ENCODE assay signal across 16 cellular contexts in genomic region chr10:34802692-34803091, GRCh38. TPM values are rescaled to one million over a fixed set of nuclear protein-coding genes. Genes with fewer than 3 reads are reported as not detected.
A peak's percentile ranks its signal among the peaks of the same experiment; 100 is the strongest.
DNase-seq lines count a peak whose midpoint lies in the region; ATAC-seq and TF ChIP-seq lines count a peak whose summit lies in the region.
"Had no signal": no experiment of that assay in that cellular context is flagged by ENCODE, and none has a peak within 500 bp of the region (broad histone marks: within the 10 kb centered on the region; RNA-seq: fewer than 3 reads in every experiment).

No MANE protein-coding gene starts in this region.

- peak; percentile 56 for ATAC-seq in WTC11
- no peak for ATAC-seq in GM19463 (IDR thresholded peaks at IDR 0.05; ENCODE audit: unreplicated experiment)
- no peak for ATAC-seq in GM18517 (IDR thresholded peaks at IDR 0.05; ENCODE audit: unreplicated experiment)

- POLR2A ChIA-PET in WTC11 (lab: Charles Lee): interaction anchor here (0.6 to 1.1 kb wide), 3 partner anchors 12 to 254 kb away, joined by 3 to 4 read pairs (median 3); partner anchors contain the start of gene PARD3

- no peak for TF ChIP-seq CTCF in WTC11 (IDR thresholded peaks at IDR 0.05)

- no peaks in the 10 kb centered on the region for H3K27me3 Mint-ChIP-seq in WTC11 (ENCODE audit: low read depth)

- no peaks in the 10 kb centered on the region for H3K9me3 Mint-ChIP-seq in WTC11

- DNase-seq in COLO668 (lab: John Stamatoyannopoulos, UW; ENCODE audit: unreplicated experiment) (peak; percentile 8), NCI-H146 (lab: John Stamatoyannopoulos, UW) (peak; percentile 92), WTC11 (ENCODE audit: low spot score) (no peak), islet precursor cell (peak; percentile 66), caudate nucleus (lab: John Stamatoyannopoulos, UW) (no peak)
- no peak for DNase-seq in stimulated activated naive CD4-positive, alpha-beta T cell (lab: John Stamatoyannopoulos, UW)
- DNase-seq: CD4-positive, alpha-beta memory T cell; DND-41; GOT3; MV-4-11; NCI-H2029; NCI-H2171 treated with DMSO at 0.1 percent for 48 hours; SIG-M5 had no signal

- CTCF ChIA-PET in WTC11 (lab: Charles Lee): interaction anchor here (0.8 to 1.4 kb wide), 3 partner anchors 10 to 70 kb away, joined by 3 to 10 read pairs (median 3); no protein-coding TSS in a partner anchor

- H3K4me1 Mint-ChIP-seq in WTC11: peaks cover 34% of the 10 kb centered on the region
- H3K4me1 Mint-ChIP-seq: CD4-positive, alpha-beta memory T cell had no signal

- no peak overlapping the region for H3K27ac ChIP-seq in caudate nucleus (ENCODE audit: low read depth, low read length)
- H3K27ac ChIP-seq: 22Rv1 had no signal

- H3K36me3 Mint-ChIP-seq in WTC11: peaks cover 1% of the 10 kb centered on the region
- H3K36me3 Mint-ChIP-seq: CD4-positive, alpha-beta memory T cell had no signal

- no peak overlapping the region for H3K4me3 Mint-ChIP-seq in WTC11
- H3K4me3 Mint-ChIP-seq: CD4-positive, alpha-beta memory T cell had no signal

- H3K27ac Mint-ChIP-seq in WTC11: peak overlapping the region; percentile 10
- H3K27ac Mint-ChIP-seq: CD4-positive, alpha-beta memory T cell had no signal

TF ChIP-seq in WTC11, 78 proteins besides CTCF, POLR2A, EP300 and RAD21:
- TF ChIP-seq JAZF1 (CRISPR knock-in tag; IDR thresholded peaks at IDR 0.05) (no peak), ZBTB43 (CRISPR knock-in tag; IDR thresholded peaks at IDR 0.05) (no peak)
TF ChIP-seq in WTC11: peak in this region for 0.

RNA-seq across cellular contexts. Expression of gene PARD3, which starts 12.4 kb away (rescaled TPM):
- 44.9 to 51.8 TPM (median 47.0 TPM) in 3 replicates for total RNA-seq in WTC11 (2021)

Comparison
In these comparisons a context has a peak if more than half of its experiments do, and no peak if none do; other contexts are left out.
1. DNase-seq: peak in COLO668 (single experiment), NCI-H146 (single experiment) and islet precursor cell (single experiment); none in WTC11 (single experiment), caudate nucleus (0 of 61) and stimulated activated naive CD4-positive, alpha-beta T cell (0 of 6).